8 cellular contexts compared by ENCODE assay signal in genomic region chr5:446864-447263, GRCh38. TPM values are rescaled to one million over a fixed set of nuclear protein-coding genes. Genes with fewer than 3 reads are reported as not detected.
A peak's percentile ranks its signal among the peaks of the same experiment; 100 is the strongest.
DNase-seq lines count a peak whose midpoint lies in the region; ATAC-seq and TF ChIP-seq lines count a peak whose summit lies in the region.

No MANE protein-coding gene starts in this region.

- peaks cover 6% of the 10 kb centered on the region for H3K4me1 ChIP-seq in cardiac muscle cell (ENCODE audit: low read depth)

- H3K27ac ChIP-seq in cardiac muscle cell (no peak overlapping the region), WERI-Rb-1 (no peak overlapping the region)

- H3K27ac Mint-ChIP-seq in stimulated activated naive B cell treated with anti-CD40 and anti-IgM and Interleukin-4, amounts not matched to agents 10 μg/mL and 1 μg/mL and 100 μg/mL, for 72 hours = peak overlapping the region; percentile 83

- peaks cover under 1 to 11% of the 10 kb centered on the region in 2 donors for H3K9me3 Mint-ChIP-seq in stimulated activated naive B cell treated with anti-CD40 and anti-IgM and Interleukin-4, amounts not matched to agents 10 μg/mL and 1 μg/mL and 100 μg/mL, for 72 hours

- no peak for ATAC-seq in Right ventricle myocardium inferior
- ATAC-seq in left cardiac atrium = no peak
- ATAC-seq in stimulated activated naive B cell treated with anti-CD40 and anti-IgM and Interleukin-4, amounts not matched to agents 10 μg/mL and 1 μg/mL and 100 μg/mL, for 72 hours (replicated peaks) = peak in 1 of 2 donors; percentile 48
- ATAC-seq in HG03039 (IDR thresholded peaks at IDR 0.05; ENCODE audit: unreplicated experiment) = no peak
- no peak for ATAC-seq in HG03457 (IDR thresholded peaks at IDR 0.05; ENCODE audit: unreplicated experiment)

- H3K36me3 Mint-ChIP-seq in stimulated activated naive B cell treated with anti-CD40 and anti-IgM and Interleukin-4, amounts not matched to agents 10 μg/mL and 1 μg/mL and 100 μg/mL, for 72 hours = peaks cover 74 to 87% of the 10 kb centered on the region in 2 donors

- H3K4me3 ChIP-seq in cardiac muscle cell (no peak overlapping the region), WERI-Rb-1 (ENCODE audit: low read depth, low read length) (no peak overlapping the region)

- TF ChIP-seq CTCF in cardiac muscle cell (IDR thresholded peaks at IDR 0.05; ENCODE audit: low read depth, low read length) (peak; percentile 60), WERI-Rb-1 (IDR thresholded peaks at IDR 0.05; ENCODE audit: low read depth, low read length) (peak; percentile 60)

- H3K4me1 Mint-ChIP-seq in stimulated activated naive B cell treated with anti-CD40 and anti-IgM and Interleukin-4, amounts not matched to agents 10 μg/mL and 1 μg/mL and 100 μg/mL, for 72 hours = peaks cover 39 to 70% of the 10 kb centered on the region in 2 donors

- no peaks in the 10 kb centered on the region for H3K27me3 ChIP-seq in cardiac muscle cell
- no peaks in the 10 kb centered on the region for H3K27me3 ChIP-seq in WERI-Rb-1 (ENCODE audit: insufficient read depth, low read depth, severe bottlenecking)

- peak overlapping the region; percentile 52 to 72 for H3K4me3 Mint-ChIP-seq in stimulated activated naive B cell treated with anti-CD40 and anti-IgM and Interleukin-4, amounts not matched to agents 10 μg/mL and 1 μg/mL and 100 μg/mL, for 72 hours

- DNase-seq in cardiac muscle cell (ENCODE audit: low read depth in 1 of 2, low spot score in 1 of 2) (peak; percentile 50 to 55), Right ventricle myocardium inferior (ENCODE audit: missing footprints) (no peak), NCI-H1417 (lab: John Stamatoyannopoulos, UW) (peak in 2 of 3 experiments; percentile 34 to 61), WERI-Rb-1 (peak; percentile 18), left cardiac atrium (peak; percentile 15)
- DNase-seq in stimulated activated naive B cell treated with anti-CD40 and anti-IgM and Interleukin-4, amounts not matched to agents 10 μg/mL and 1 μg/mL and 100 μg/mL, for 72 hours = no peak

- intact Hi-C loops in Right ventricle myocardium inferior (cut with DNase I) = loop anchor here (5.0 kb wide), 1 partner anchor 455 kb away; no protein-coding TSS in a partner anchor
- intact Hi-C loops in left cardiac atrium (cut with DNase I) = no loop called here

- H3K36me3 ChIP-seq in cardiac muscle cell (peaks cover 31% of the 10 kb centered on the region), WERI-Rb-1 (peaks cover 51% of the 10 kb centered on the region)

- no peaks in the 10 kb centered on the region for H3K9me3 ChIP-seq in cardiac muscle cell (ENCODE audit: low read depth)
- peaks cover 4% of the 10 kb centered on the region for H3K9me3 ChIP-seq in WERI-Rb-1 (ENCODE audit: severe bottlenecking)

- H3K27me3 Mint-ChIP-seq in stimulated activated naive B cell treated with anti-CD40 and anti-IgM and Interleukin-4, amounts not matched to agents 10 μg/mL and 1 μg/mL and 100 μg/mL, for 72 hours = peaks cover 0 to 5% of the 10 kb centered on the region in 2 donors

RNA-seq across cellular contexts. Expression of gene EXOC3, which starts 3.9 kb away (rescaled TPM):
- total RNA-seq in cardiac muscle cell (30.5 and 56.4 TPM in 2 replicates), Right ventricle myocardium inferior (47.3 TPM), left cardiac atrium (10 to 100 TPM; 41.4 to 42.3 TPM)
- 34.8 and 36.3 TPM in 2 replicates for polyA plus RNA-seq in cardiac muscle cell

Comparison
In these comparisons a context has a peak if more than half of its experiments do, and no peak if none do; other contexts are left out.
1. DNase-seq: peak in cardiac muscle cell (2 of 2), NCI-H1417 (2 of 3), WERI-Rb-1 (single experiment) and left cardiac atrium (single experiment); none in Right ventricle myocardium inferior (single experiment) and stimulated activated naive B cell treated with anti-CD40 and anti-IgM and Interleukin-4, amounts not matched to agents 10 μg/mL and 1 μg/mL and 100 μg/mL, for 72 hours (single experiment).